ENCODE assay signal across 8 cellular contexts in the genomic region with DNA sequence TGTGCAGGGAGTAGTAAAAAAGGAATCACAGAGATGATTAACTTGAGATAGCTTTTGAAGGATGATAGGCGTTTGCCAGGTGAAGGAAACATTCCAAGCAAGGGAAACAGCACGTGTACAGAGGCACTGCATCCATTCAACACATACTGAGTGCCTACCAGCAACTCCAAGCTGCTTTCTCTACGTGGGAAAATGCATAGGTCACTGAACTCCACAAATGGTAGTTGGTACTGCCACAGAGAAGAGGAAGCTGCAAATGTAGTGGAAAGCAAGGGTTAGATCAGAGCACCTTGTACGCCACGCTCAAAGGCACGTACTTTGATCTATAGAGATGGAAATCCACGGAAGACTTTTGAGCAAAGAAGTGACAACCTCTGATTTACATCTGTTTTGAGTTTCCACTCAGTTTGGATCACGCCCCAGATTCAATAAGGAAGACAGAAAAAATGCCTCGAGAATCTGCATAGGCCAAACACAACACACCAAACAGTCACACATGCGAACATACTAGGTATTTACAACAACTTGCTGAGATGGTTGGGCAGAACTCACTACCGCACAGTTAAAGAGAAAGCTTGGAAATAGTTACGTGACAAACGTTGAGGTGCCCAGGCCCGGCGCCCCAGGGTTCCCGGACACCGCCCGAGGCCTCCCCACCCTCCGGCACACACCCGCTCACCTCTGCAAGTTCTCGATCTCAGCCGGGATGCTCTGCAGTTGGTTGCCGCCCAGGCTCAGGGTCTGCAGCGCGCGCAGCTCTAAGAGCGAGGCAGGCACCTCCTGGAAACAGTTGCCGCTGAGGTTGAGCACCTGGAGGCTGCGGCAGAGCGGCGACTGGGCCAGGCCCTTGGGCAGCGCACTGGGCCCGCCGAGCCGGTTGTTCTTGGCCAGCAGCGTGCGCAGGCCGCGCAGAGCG. TPM values are rescaled to one million over a fixed set of nuclear protein-coding genes. Genes with fewer than 3 reads are reported as not detected.
DNase-seq lines count a peak whose midpoint lies in the region; ATAC-seq and TF ChIP-seq lines count a peak whose summit lies in the region.

No MANE protein-coding gene starts in this region.

- H3K4me3 ChIP-seq in BJ (ENCODE audit: low read depth, low read length) (peak overlapping the region; percentile 66), neural cell (ENCODE audit: low read length) (peak overlapping the region; percentile 97), upper lobe of right lung (peak overlapping the region; percentile 88)

- no peaks in the 10 kb centered on the region for H3K9me3 ChIP-seq in neural cell (ENCODE audit: low read length)
- H3K9me3 ChIP-seq in upper lobe of right lung: no peaks in the 10 kb centered on the region

- intact Hi-C loops in upper lobe of right lung (cut with DNase I): no loop called here

- CTCF ChIA-PET in BJ (lab: Yijun Ruan, JAX): interaction anchor here (1.0 to 2.0 kb wide), 5 partner anchors 27 to 210 kb away, joined by 3 to 6 read pairs (median 4); no protein-coding TSS in a partner anchor

- peaks cover 23% of the 10 kb centered on the region for H3K4me1 ChIP-seq in upper lobe of right lung

- H3K27ac ChIP-seq in neural cell (ENCODE audit: low read length) (peak overlapping the region; percentile 82), upper lobe of right lung (peak overlapping the region; percentile 90)

- POLR2A ChIA-PET in BJ (lab: Charles Lee): interaction anchor here (0.9 kb wide), 1 partner anchor 102 kb away, joined by 3 read pairs; a partner anchor contains a TSS

- no peaks in the 10 kb centered on the region for H4K20me1 ChIP-seq in neural cell (ENCODE audit: insufficient read depth)

- H3K4me2 ChIP-seq in neural cell (ENCODE audit: low read length): peak overlapping the region; percentile 98

- H3K9me2 ChIP-seq in neural cell (ENCODE audit: insufficient read depth, low read length): no peaks in the 10 kb centered on the region

- H3K27me3 ChIP-seq in BJ (ENCODE audit: control insufficient read depth, insufficient read depth, low read length): peaks cover 3% of the 10 kb centered on the region; the same call in 1 of the 2 replicates
- no peaks in the 10 kb centered on the region for H3K27me3 ChIP-seq in neural cell (ENCODE audit: insufficient read depth, low read depth, low read length)
- no peaks in the 10 kb centered on the region for H3K27me3 ChIP-seq in upper lobe of right lung

- peak; percentile 56 for ATAC-seq in GM19023 (IDR thresholded peaks at IDR 0.05; ENCODE audit: unreplicated experiment)
- ATAC-seq in HG03139 (IDR thresholded peaks at IDR 0.05; ENCODE audit: unreplicated experiment): peak; percentile 38
- ATAC-seq in upper lobe of right lung: no peak

- peaks cover 35% of the 10 kb centered on the region for H3K79me2 ChIP-seq in neural cell (replicated peaks; ENCODE audit: insufficient read depth, low read length)

- H3K9ac ChIP-seq in neural cell (ENCODE audit: low read length): peak overlapping the region; percentile 86

- no peak for TF ChIP-seq POLR2A in erythroblast (IDR thresholded peaks at IDR 0.05; ENCODE audit: low read length)

- TF ChIP-seq RAD21 in neural cell (conservative IDR thresholded peaks at IDR 0.05): no peak

- DNase-seq in BJ (ENCODE audit: low read depth) (no peak), NCI-H69 (lab: John Stamatoyannopoulos, UW) (peak; percentile 75), erythroblast (lab: John Stamatoyannopoulos, UW) (peak; percentile 34 to 48), upper lobe of right lung (no peak)
- DNase-seq in activated CD8-positive, alpha-beta memory T cell treated with anti-CD3 and anti-CD28 coated beads, Interleukin-2, amount 50 U/mL, for 4 hours: peak; percentile 51

- peaks cover 6% of the 10 kb centered on the region for H3F3A ChIP-seq in neural cell (ENCODE audit: insufficient read depth, low read length, poor library complexity, severe bottlenecking)

- H3K36me3 ChIP-seq in BJ (ENCODE audit: control insufficient read depth, insufficient read depth, low read length) (no peaks in the 10 kb centered on the region), neural cell (ENCODE audit: insufficient read depth, low read length) (no peaks in the 10 kb centered on the region), upper lobe of right lung (no peaks in the 10 kb centered on the region)

- peak overlapping the region; percentile 46 for H2AFZ ChIP-seq in neural cell (ENCODE audit: low read depth, low read length)

- TF ChIP-seq EP300 in neural cell (conservative IDR thresholded peaks at IDR 0.05; ENCODE audit: poor library complexity, severe bottlenecking): no peak

- TF ChIP-seq CTCF in BJ (IDR thresholded peaks at IDR 0.05; ENCODE audit: insufficient read depth, low read depth, low read length) (no peak), neural cell (IDR thresholded peaks at IDR 0.05; ENCODE audit: poor library complexity, severe bottlenecking) (no peak), upper lobe of right lung (IDR thresholded peaks at IDR 0.05) (no peak)

TF ChIP-seq in neural cell, 6 proteins besides CTCF, POLR2A, EP300 and RAD21:
- TF ChIP-seq SMC3 (conservative IDR thresholded peaks at IDR 0.05; ENCODE audit: poor library complexity): no peak
- no peak for TF ChIP-seq TAF1 (IDR thresholded peaks at IDR 0.05; ENCODE audit: low read depth)
- TF ChIP-seq, protein P1, sequence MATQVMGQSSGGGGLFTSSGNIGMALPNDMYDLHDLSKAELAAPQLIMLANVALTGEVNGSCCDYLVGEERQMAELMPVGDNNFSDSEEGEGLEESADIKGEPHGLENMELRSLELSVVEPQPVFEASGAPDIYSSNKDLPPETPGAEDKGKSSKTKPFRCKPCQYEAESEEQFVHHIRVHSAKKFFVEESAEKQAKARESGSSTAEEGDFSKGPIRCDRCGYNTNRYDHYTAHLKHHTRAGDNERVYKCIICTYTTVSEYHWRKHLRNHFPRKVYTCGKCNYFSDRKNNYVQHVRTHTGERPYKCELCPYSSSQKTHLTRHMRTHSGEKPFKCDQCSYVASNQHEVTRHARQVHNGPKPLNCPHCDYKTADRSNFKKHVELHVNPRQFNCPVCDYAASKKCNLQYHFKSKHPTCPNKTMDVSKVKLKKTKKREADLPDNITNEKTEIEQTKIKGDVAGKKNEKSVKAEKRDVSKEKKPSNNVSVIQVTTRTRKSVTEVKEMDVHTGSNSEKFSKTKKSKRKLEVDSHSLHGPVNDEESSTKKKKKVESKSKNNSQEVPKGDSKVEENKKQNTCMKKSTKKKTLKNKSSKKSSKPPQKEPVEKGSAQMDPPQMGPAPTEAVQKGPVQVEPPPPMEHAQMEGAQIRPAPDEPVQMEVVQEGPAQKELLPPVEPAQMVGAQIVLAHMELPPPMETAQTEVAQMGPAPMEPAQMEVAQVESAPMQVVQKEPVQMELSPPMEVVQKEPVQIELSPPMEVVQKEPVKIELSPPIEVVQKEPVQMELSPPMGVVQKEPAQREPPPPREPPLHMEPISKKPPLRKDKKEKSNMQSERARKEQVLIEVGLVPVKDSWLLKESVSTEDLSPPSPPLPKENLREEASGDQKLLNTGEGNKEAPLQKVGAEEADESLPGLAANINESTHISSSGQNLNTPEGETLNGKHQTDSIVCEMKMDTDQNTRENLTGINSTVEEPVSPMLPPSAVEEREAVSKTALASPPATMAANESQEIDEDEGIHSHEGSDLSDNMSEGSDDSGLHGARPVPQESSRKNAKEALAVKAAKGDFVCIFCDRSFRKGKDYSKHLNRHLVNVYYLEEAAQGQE (IDR thresholded peaks at IDR 0.05; ENCODE audit: borderline replicate concordance): no peak
- TF ChIP-seq MXI1 (conservative IDR thresholded peaks at IDR 0.05; ENCODE audit: poor library complexity, severe bottlenecking): no peak
- no peak for TF ChIP-seq POLR2AphosphoS5 (IDR thresholded peaks at IDR 0.05)
- no peak for TF ChIP-seq EZH2 (IDR thresholded peaks at IDR 0.05; ENCODE audit: borderline replicate concordance, insufficient read depth, low read length, poor library complexity, severe bottlenecking)

RNA-seq across cellular contexts. Expression of a gene that starts 0.8 kb away (rescaled TPM):
- polyA plus RNA-seq in BJ (2011; rRNA removed) (6.3 and 10.9 TPM in 2 replicates), neural cell (7.8 and 8.1 TPM in 2 replicates)
- 6.0 and 6.1 TPM in 2 replicates for polyA minus RNA-seq in BJ (2011; rRNA and poly(A)+ RNA removed)
- 23.9 and 25.4 TPM in 2 replicates for polyA minus RNA-seq in neural cell
- 21.8 TPM for total RNA-seq in upper lobe of right lung

Comparison
In these comparisons a context has a peak if more than half of its experiments do, and no peak if none do; other contexts are left out.
1. DNase-seq: peak in NCI-H69 (single experiment), activated CD8-positive, alpha-beta memory T cell treated with anti-CD3 and anti-CD28 coated beads, Interleukin-2, amount 50 U/mL, for 4 hours (single experiment) and erythroblast (2 of 2); none in BJ (single experiment) and upper lobe of right lung (single experiment).
2. Peak in every context shown above with its lines, with median percentiles within 50 percentile points of each other: H3K4me3 ChIP-seq.